ENCODE assay signal across 21 cellular contexts in genomic region chr1:165284471-165284870, GRCh38.
A peak's percentile ranks its signal among the peaks of the same experiment; 100 is the strongest.
DNase-seq lines count a peak whose midpoint lies in the region; ATAC-seq and TF ChIP-seq lines count a peak whose summit lies in the region.
"Had no signal": no experiment of that assay in that cellular context is flagged by ENCODE, and none has a peak within 500 bp of the region (broad histone marks: within the 10 kb centered on the region; RNA-seq: fewer than 3 reads in every experiment).

No MANE protein-coding gene starts in this region.

- no peak overlapping the region for H3K27ac ChIP-seq in foreskin keratinocyte
- H3K27ac ChIP-seq in gastrocnemius medialis: no peak overlapping the region
- H3K27ac ChIP-seq: sigmoid colon had no signal

- H3K27me3 ChIP-seq in HAP-1 (ENCODE audit: low read depth) (peaks cover 23% of the 10 kb centered on the region), foreskin keratinocyte (peaks cover 32% of the 10 kb centered on the region), gastrocnemius medialis (peaks cover 0 to 24% (median 3%) of the 10 kb centered on the region in 3 donors)

- H3K4me3 Mint-ChIP-seq in activated naive CD8-positive, alpha-beta T cell treated with anti-CD3 and anti-CD28 coated beads, Interleukin-2, amount 50 U/mL, for 24 hours: no peak overlapping the region
- H3K4me3 Mint-ChIP-seq: activated CD4-positive, alpha-beta T cell treated with anti-CD3 and anti-CD28 coated beads for 36 hours; activated naive CD8-positive, alpha-beta T cell; activated T-helper 1 cell treated with anti-CD3 and anti-CD28 coated beads, Interleukin-12 subunit alpha, Interleukin-12 subunit beta, Interleukin-2, Interleukin-4 antibody, amounts not matched to agents 30 ng/mL and 10 ng/mL and 1 ng/mL, durations not matched to agents 14 hours and 24 hours and 36 hours; CD4-positive, alpha-beta memory T cell had no signal

- TF ChIP-seq CTCF in foreskin keratinocyte (conservative IDR thresholded peaks at IDR 0.05) (no peak), gastrocnemius medialis (IDR thresholded peaks at IDR 0.05 in 4 of 5, conservative IDR thresholded peaks at IDR 0.05 in 1 of 5) (no peak)

- in situ Hi-C loops in HAP-1 (cut with MboI; ENCODE audit: low sequenced_read_pairs): no loop called here
- in situ Hi-C loops in gastrocnemius medialis (cut with MboI; ENCODE audit: low sequenced_read_pairs in 4 of 4): no loop called here

- H3K4me1 Mint-ChIP-seq in activated naive CD8-positive, alpha-beta T cell treated with anti-CD3 and anti-CD28 coated beads, Interleukin-2, amount 50 U/mL, for 24 hours: no peaks in the 10 kb centered on the region
- H3K4me1 Mint-ChIP-seq: activated CD4-positive, alpha-beta T cell treated with anti-CD3 and anti-CD28 coated beads for 36 hours; CD4-positive, alpha-beta memory T cell had no signal

- no peak overlapping the region for H3K4me3 ChIP-seq in HAP-1
- no peak overlapping the region for H3K4me3 ChIP-seq in gastrocnemius medialis
- H3K4me3 ChIP-seq: lung, sigmoid colon had no signal

- no peak overlapping the region for H3K27ac Mint-ChIP-seq in activated naive CD8-positive, alpha-beta T cell treated with anti-CD3 and anti-CD28 coated beads, Interleukin-2, amount 50 U/mL, for 24 hours
- H3K27ac Mint-ChIP-seq: activated CD4-positive, alpha-beta T cell treated with anti-CD3 and anti-CD28 coated beads for 36 hours; activated naive CD8-positive, alpha-beta T cell; activated T-helper 1 cell treated with anti-CD3 and anti-CD28 coated beads, Interleukin-12 subunit alpha, Interleukin-12 subunit beta, Interleukin-2, Interleukin-4 antibody, amounts not matched to agents 30 ng/mL and 10 ng/mL and 1 ng/mL, durations not matched to agents 14 hours and 24 hours and 36 hours; CD4-positive, alpha-beta memory T cell had no signal

- no peaks in the 10 kb centered on the region for H3K9me3 Mint-ChIP-seq in activated naive CD8-positive, alpha-beta T cell treated with anti-CD3 and anti-CD28 coated beads, Interleukin-2, amount 50 U/mL, for 24 hours
- H3K9me3 Mint-ChIP-seq: activated T-helper 1 cell treated with anti-CD3 and anti-CD28 coated beads, Interleukin-12 subunit alpha, Interleukin-12 subunit beta, Interleukin-2, Interleukin-4 antibody, amounts not matched to agents 30 ng/mL and 10 ng/mL and 1 ng/mL, durations not matched to agents 14 hours and 24 hours and 36 hours had no signal

- H3K4me1 ChIP-seq in HAP-1 (no peaks in the 10 kb centered on the region), foreskin keratinocyte (no peaks in the 10 kb centered on the region), gastrocnemius medialis (no peaks in the 10 kb centered on the region)

- no peaks in the 10 kb centered on the region for H3K9me3 ChIP-seq in HAP-1
- H3K9me3 ChIP-seq in gastrocnemius medialis: no peaks in the 10 kb centered on the region
- H3K9me3 ChIP-seq: sigmoid colon had no signal

- no peak for TF ChIP-seq POLR2A in gastrocnemius medialis (IDR thresholded peaks at IDR 0.05)

- DNase-seq in COLO668 (lab: John Stamatoyannopoulos, UW; ENCODE audit: unreplicated experiment) (peak; percentile 63), HAP-1 (ENCODE audit: low spot score in 2 of 2) (peak; percentile 4 to 11), NCI-H2227 (lab: John Stamatoyannopoulos, UW; ENCODE audit: unreplicated experiment) (peak; percentile 37), foreskin keratinocyte (no peak), gastrocnemius medialis (no peak)
- DNase-seq in activated naive CD8-positive, alpha-beta T cell treated with anti-CD3 and anti-CD28 coated beads, Interleukin-2, amount 50 U/mL, for 24 hours: no peak
- DNase-seq: activated CD4-positive, alpha-beta T cell treated with anti-CD3 and anti-CD28 coated beads for 36 hours; CD4-positive, alpha-beta memory T cell; hippocampal formation; KG1; NCI-H524 treated with DMSO at 0.1 percent for 48 hours; sigmoid colon; stimulated activated naive CD4-positive, alpha-beta T cell; T1000 had no signal

- ATAC-seq in foreskin keratinocyte (peak; percentile 16), HG02763 (IDR thresholded peaks at IDR 0.05; ENCODE audit: unreplicated experiment) (no peak), GM18520 (IDR thresholded peaks at IDR 0.05; ENCODE audit: unreplicated experiment) (no peak), gastrocnemius medialis (no peak)
- ATAC-seq in activated naive CD8-positive, alpha-beta T cell treated with anti-CD3 and anti-CD28 coated beads, Interleukin-2, amount 50 U/mL, for 24 hours: no peak
- ATAC-seq: activated CD4-positive, alpha-beta T cell treated with anti-CD3 and anti-CD28 coated beads for 36 hours; Panc1; SK-N-SH treated with all-trans-retinoic acid at 6 μM for 48 hours had no signal

- intact Hi-C loops in gastrocnemius medialis (cut with DNase I; ENCODE audit: low total_unique reads): no loop called here

- no peaks in the 10 kb centered on the region for H3K36me3 Mint-ChIP-seq in activated naive CD8-positive, alpha-beta T cell treated with anti-CD3 and anti-CD28 coated beads, Interleukin-2, amount 50 U/mL, for 24 hours (ENCODE audit: low read depth)
- H3K36me3 Mint-ChIP-seq: activated naive CD8-positive, alpha-beta T cell; CD4-positive, alpha-beta memory T cell had no signal

- H3K36me3 ChIP-seq in HAP-1 (replicated peaks) (no peaks in the 10 kb centered on the region), gastrocnemius medialis (no peaks in the 10 kb centered on the region)
- H3K36me3 ChIP-seq: sigmoid colon had no signal

- peaks cover 24% of the 10 kb centered on the region for H3K27me3 Mint-ChIP-seq in activated naive CD8-positive, alpha-beta T cell treated with anti-CD3 and anti-CD28 coated beads, Interleukin-2, amount 50 U/mL, for 24 hours

Comparison
In these comparisons a context has a peak if more than half of its experiments do, and no peak if none do; other contexts are left out.
1. DNase-seq: peak in COLO668 (single experiment), HAP-1 (2 of 2) and NCI-H2227 (single experiment); none in foreskin keratinocyte (0 of 2), activated naive CD8-positive, alpha-beta T cell treated with anti-CD3 and anti-CD28 coated beads, Interleukin-2, amount 50 U/mL, for 24 hours (single experiment) and gastrocnemius medialis (0 of 2).